In the genomic region with DNA sequence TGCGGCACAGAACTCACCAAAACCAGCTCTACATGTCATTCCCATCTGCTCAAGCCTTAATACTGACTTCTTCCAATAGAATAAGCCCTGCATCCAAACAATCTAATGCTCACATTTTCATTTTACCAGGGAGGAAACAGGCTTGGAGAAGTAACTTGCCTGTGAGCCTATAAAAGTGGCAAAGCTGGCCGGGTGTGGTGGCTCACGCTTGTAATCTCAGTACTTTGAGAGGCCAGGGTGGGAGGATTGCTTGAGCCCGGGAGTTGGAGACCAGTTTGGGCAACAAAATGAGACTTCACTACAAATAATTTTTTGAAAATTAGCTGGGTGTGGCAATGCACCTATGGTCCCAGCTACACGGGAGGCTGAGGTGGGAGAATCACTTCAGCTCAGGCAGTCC, we compare ENCODE assay signal across 14 cellular contexts.
DNase-seq lines count a peak whose midpoint lies in the region; ATAC-seq and TF ChIP-seq lines count a peak whose summit lies in the region.
"Had no signal": no experiment of that assay in that cellular context is flagged by ENCODE, and none has a peak within 500 bp of the region (broad histone marks: within the 10 kb centered on the region; RNA-seq: fewer than 3 reads in every experiment).

No MANE protein-coding gene starts in this region.

- H3K4me3 ChIP-seq in A673 (ENCODE audit: low read depth, low read length, poor library complexity, severe bottlenecking), result no peak overlapping the region
- no peak overlapping the region for H3K4me3 ChIP-seq in WERI-Rb-1 (ENCODE audit: low read depth, low read length)
- no peak overlapping the region for H3K4me3 ChIP-seq in left lung
- no peak overlapping the region for H3K4me3 ChIP-seq in stomach
- H3K4me3 ChIP-seq in adrenal gland, result no peak overlapping the region

- DNase-seq in A673 (ENCODE audit: low spot score) (no peak), WERI-Rb-1 (no peak), left lung (no peak), stomach (no peak), adrenal gland (no peak)
- DNase-seq: 8988T, Caco-2, Karpas-422, NCI-H1417 treated with DMSO at 0.1 percent for 48 hours, NCI-H2029 treated with DMSO at 0.1 percent for 48 hours, RPMI8226 had no signal

- TF ChIP-seq EP300 in stomach (IDR thresholded peaks at IDR 0.05), result no peak

- CTCF ChIA-PET in A673 (lab: Charles Lee), result no interaction called here

- H3K27me3 ChIP-seq in A673 (replicated peaks; ENCODE audit: insufficient read depth, low read depth, low read length, poor library complexity) (no peaks in the 10 kb centered on the region), WERI-Rb-1 (ENCODE audit: insufficient read depth, low read depth, severe bottlenecking) (no peaks in the 10 kb centered on the region), left lung (no peaks in the 10 kb centered on the region), stomach (no peaks in the 10 kb centered on the region), adrenal gland (no peaks in the 10 kb centered on the region)

- POLR2A ChIA-PET in A673 (lab: Charles Lee; ENCODE audit: low non-redundant PET), result no interaction called here

- H3K36me3 ChIP-seq in A673 (ENCODE audit: insufficient read depth, low read length, poor library complexity, severe bottlenecking), result no peaks in the 10 kb centered on the region
- no peaks in the 10 kb centered on the region for H3K36me3 ChIP-seq in WERI-Rb-1
- H3K36me3 ChIP-seq in left lung, result no peaks in the 10 kb centered on the region
- H3K36me3 ChIP-seq in stomach, result no peaks in the 10 kb centered on the region
- no peaks in the 10 kb centered on the region for H3K36me3 ChIP-seq in adrenal gland (replicated peaks in 1 of 2)

- TF ChIP-seq CTCF in A673 (conservative IDR thresholded peaks at IDR 0.05; ENCODE audit: low read depth, low read length) (no peak), WERI-Rb-1 (IDR thresholded peaks at IDR 0.05; ENCODE audit: low read depth, low read length) (no peak), left lung (IDR thresholded peaks at IDR 0.05) (no peak), stomach (IDR thresholded peaks at IDR 0.05) (no peak), adrenal gland (IDR thresholded peaks at IDR 0.05) (no peak)

- H3K4me1 ChIP-seq in A673 (ENCODE audit: insufficient read depth, low read length, poor library complexity, severe bottlenecking), result peaks cover 47% of the 10 kb centered on the region
- H3K4me1 ChIP-seq in left lung, result peaks cover 21 to 66% of the 10 kb centered on the region in 2 donors
- H3K4me1 ChIP-seq in stomach, result peaks cover 23 to 43% (median 31%) of the 10 kb centered on the region in 4 donors
- peaks cover 12 to 20% of the 10 kb centered on the region in 2 donors for H3K4me1 ChIP-seq in adrenal gland (replicated peaks in 1 of 2)

- BruUV-seq in A673 (replicated peaks; lab: Mats Ljungman, UMichigan), result no TSS peak

- ATAC-seq in left lung, result no peak
- no peak for ATAC-seq in GM21529 (IDR thresholded peaks at IDR 0.05; ENCODE audit: unreplicated experiment)
- no peak for ATAC-seq in GM21786 (IDR thresholded peaks at IDR 0.05; ENCODE audit: unreplicated experiment)
- no peak for ATAC-seq in GM19455 (IDR thresholded peaks at IDR 0.05; ENCODE audit: unreplicated experiment)

- TF ChIP-seq POLR2A in stomach (IDR thresholded peaks at IDR 0.05) (no peak), adrenal gland (IDR thresholded peaks at IDR 0.05) (no peak)

- WGBS in stomach, 5 donors, result 72 to 78% (median 74%) methylated on average over 5 of the region's 5 CpGs
- WGBS in adrenal gland, 4 donors, result 92 to 98% (median 96%) methylated on average over 5 of the region's 5 CpGs

- H3K9me3 ChIP-seq in A673 (ENCODE audit: low read depth, low read length, poor library complexity, severe bottlenecking) (no peaks in the 10 kb centered on the region), WERI-Rb-1 (ENCODE audit: severe bottlenecking) (no peaks in the 10 kb centered on the region), left lung (no peaks in the 10 kb centered on the region), stomach (no peaks in the 10 kb centered on the region), adrenal gland (replicated peaks in 1 of 3) (no peaks in the 10 kb centered on the region)
- H3K9me3 ChIP-seq: Caco-2 had no signal

- intact Hi-C loops in A673 (cut with micrococcal nuclease; ENCODE audit: unreplicated experiment), result no loop called here
- intact Hi-C loops in left lung (cut with DNase I), result no loop called here
- intact Hi-C loops in stomach (cut with DNase I; ENCODE audit: low total_unique reads), result no loop called here
- intact Hi-C loops in adrenal gland (cut with DNase I), result loop anchor here (10.0 kb wide), 1 partner anchor 523 kb away; no protein-coding TSS in a partner anchor

- H3K27ac ChIP-seq in A673 (ENCODE audit: low read depth, low read length, poor library complexity, severe bottlenecking) (peak overlapping the region; percentile 7), WERI-Rb-1 (peak overlapping the region; percentile 38), left lung (peak overlapping the region; percentile 45 to 94), stomach (peak overlapping the region in 3 of 5 donors; percentile 21 to 68 (median 42)), adrenal gland (no peak overlapping the region)

Comparison
In these comparisons a context has a peak if more than half of its experiments do, and no peak if none do; other contexts are left out.
1. H3K27ac ChIP-seq: peak in A673 (single experiment), WERI-Rb-1 (single experiment), left lung (2 of 2) and stomach (3 of 5); none in adrenal gland (0 of 5).
2. intact Hi-C loops: an anchor here in adrenal gland (10.0 kb wide); none called in A673, left lung and stomach.